10 cellular contexts compared by ENCODE assay signal in genomic region chr14:78403278-78403815, GRCh38.
DNase-seq lines count a peak whose midpoint lies in the region; ATAC-seq, FAIRE-seq and TF ChIP-seq lines count a peak whose summit lies in the region.
"Had no signal": no experiment of that assay in that cellular context is flagged by ENCODE, and none has a peak within 500 bp of the region (broad histone marks: within the 10 kb centered on the region; RNA-seq: fewer than 3 reads in every experiment).

No MANE protein-coding gene starts in this region.

- no peaks in the 10 kb centered on the region for H3K36me3 ChIP-seq in BE2C
- H3K36me3 ChIP-seq: right lobe of liver had no signal

- H3K4me1 Mint-ChIP-seq in stimulated activated naive CD8-positive, alpha-beta T cell treated with anti-CD3 and anti-CD28 coated beads, Interleukin-15, amount 100 ng/mL, for 72 hours, result peaks cover 6% of the 10 kb centered on the region

- no peak overlapping the region for H3K27ac Mint-ChIP-seq in stimulated activated naive CD8-positive, alpha-beta T cell treated with anti-CD3 and anti-CD28 coated beads, Interleukin-15, amount 100 ng/mL, for 72 hours

- no peak for FAIRE-seq in GM19239 (lab: Jason Lieb, UNC)

- TF ChIP-seq CTCF in cardiac fibroblast (IDR thresholded peaks at IDR 0.05; ENCODE audit: low read depth, low read length), result no peak
- no peak for TF ChIP-seq CTCF in BE2C (IDR thresholded peaks at IDR 0.05; ENCODE audit: low read depth, low read length)

- H3K4me3 ChIP-seq in cardiac fibroblast (replicated peaks in 1 of 2; ENCODE audit: low read depth in 2 of 2, low read length in 2 of 2), result no peak overlapping the region
- no peak overlapping the region for H3K4me3 ChIP-seq in BE2C (ENCODE audit: low read depth, low read length)
- H3K4me3 ChIP-seq: right lobe of liver had no signal

- no peaks in the 10 kb centered on the region for H3K4me1 ChIP-seq in BE2C
- H3K4me1 ChIP-seq: right lobe of liver had no signal

- peak; percentile 35 for ATAC-seq in stimulated activated naive CD8-positive, alpha-beta T cell treated with anti-CD3 and anti-CD28 coated beads, Interleukin-15, amount 100 ng/mL, for 72 hours
- ATAC-seq in stimulated activated naive CD8-positive, alpha-beta T cell treated with anti-CD3 and anti-CD28 coated beads, Interleukin-15, Interleukin-2, amounts not matched to agents 100 U/mL and 50 U/mL, for 24 hours, result no peak
- peak; percentile 78 for ATAC-seq in HG03095 (IDR thresholded peaks at IDR 0.05; ENCODE audit: unreplicated experiment)
- ATAC-seq: right lobe of liver had no signal

- no peak for DNase-seq in stimulated activated naive CD8-positive, alpha-beta T cell treated with anti-CD3 and anti-CD28 coated beads, Interleukin-15, amount 100 ng/mL, for 72 hours
- DNase-seq in stimulated activated naive CD8-positive, alpha-beta T cell treated with anti-CD3 and anti-CD28 coated beads, Interleukin-15, Interleukin-2, amounts not matched to agents 100 U/mL and 50 U/mL, for 24 hours, result no peak
- DNase-seq in cardiac fibroblast (ENCODE audit: low read depth in 2 of 2) (peak; percentile 44 to 58), NCI-H510A treated with DMSO at 0.1 percent for 48 hours (lab: John Stamatoyannopoulos, UW) (no peak), BE2C (no peak), GM19239 (ENCODE audit: insufficient read length, low spot score) (no peak)
- DNase-seq in stimulated activated CD4-positive, alpha-beta T cell treated with anti-CD3 and anti-CD28 coated beads, Interleukin-2, amount 100 ng/mL, for 48 hours, result no peak
- DNase-seq: activated naive CD4-positive, alpha-beta T cell; right lobe of liver had no signal

- H3K9me3 ChIP-seq in BE2C, result no peaks in the 10 kb centered on the region
- H3K9me3 ChIP-seq: right lobe of liver had no signal

- peaks cover 29% of the 10 kb centered on the region for H3K27me3 Mint-ChIP-seq in stimulated activated naive CD8-positive, alpha-beta T cell treated with anti-CD3 and anti-CD28 coated beads, Interleukin-15, amount 100 ng/mL, for 72 hours

- peaks cover 4% of the 10 kb centered on the region; the same call in 1 of the 2 replicates for H3K27me3 ChIP-seq in BE2C
- H3K27me3 ChIP-seq: right lobe of liver had no signal

- H3K4me3 Mint-ChIP-seq in stimulated activated naive CD8-positive, alpha-beta T cell treated with anti-CD3 and anti-CD28 coated beads, Interleukin-15, amount 100 ng/mL, for 72 hours, result no peak overlapping the region

- peaks cover 4 to 21% of the 10 kb centered on the region in 2 donors for H3K9me3 Mint-ChIP-seq in stimulated activated naive CD8-positive, alpha-beta T cell treated with anti-CD3 and anti-CD28 coated beads, Interleukin-15, amount 100 ng/mL, for 72 hours

Comparison
In these comparisons a context has a peak if more than half of its experiments do, and no peak if none do; other contexts are left out.
1. DNase-seq: peak in cardiac fibroblast (2 of 2); none in stimulated activated naive CD8-positive, alpha-beta T cell treated with anti-CD3 and anti-CD28 coated beads, Interleukin-15, amount 100 ng/mL, for 72 hours (0 of 2), stimulated activated naive CD8-positive, alpha-beta T cell treated with anti-CD3 and anti-CD28 coated beads, Interleukin-15, Interleukin-2, amounts not matched to agents 100 U/mL and 50 U/mL, for 24 hours (single experiment), stimulated activated CD4-positive, alpha-beta T cell treated with anti-CD3 and anti-CD28 coated beads, Interleukin-2, amount 100 ng/mL, for 48 hours (0 of 2), NCI-H510A treated with DMSO at 0.1 percent for 48 hours (single experiment), BE2C (single experiment) and GM19239 (single experiment).